In genomic region chr11:89065671-89066201, GRCh38 we compare ENCODE assay signal across 13 cellular contexts. TPM values are rescaled to one million over a fixed set of nuclear protein-coding genes. Genes with fewer than 3 reads are reported as not detected.
A peak's percentile ranks its signal among the peaks of the same experiment; 100 is the strongest.
DNase-seq lines count a peak whose midpoint lies in the region; ATAC-seq and TF ChIP-seq lines count a peak whose summit lies in the region.
"Not testable (repeated sequence)": the region's sequence is repeated elsewhere in the genome, so short reads cannot be mapped to it uniquely, and the experiment has no call there.
"Had no signal": no experiment of that assay in that cellular context is flagged by ENCODE, and none has a peak within 500 bp of the region (broad histone marks: within the 10 kb centered on the region; RNA-seq: fewer than 3 reads in every experiment).

Gene GRM5 (minus strand): TSS chr11:89065982. CDS start chr11:89047872, 18,110 bp downstream.

- not testable (repeated sequence) for H3K79me2 ChIP-seq in neural cell (replicated peaks; ENCODE audit: insufficient read depth, low read length)

- not testable (repeated sequence) for H3K36me3 ChIP-seq in NT2/D1 (ENCODE audit: insufficient read depth, insufficient read length, low read length); endodermal cell (ENCODE audit: control insufficient read depth, insufficient read depth, low read length); iPS-18a (ENCODE audit: control insufficient read depth, low read depth, low read length); neural cell (ENCODE audit: insufficient read depth, low read length)

- H3K4me1 ChIP-seq in NT2/D1 (ENCODE audit: insufficient read depth, insufficient read length); endodermal cell (ENCODE audit: control insufficient read depth, insufficient read depth, low read length); iPS-18a (ENCODE audit: control insufficient read depth, low read depth, low read length): not testable (repeated sequence)

- H3K9me3 Mint-ChIP-seq in endodermal cell; stimulated activated naive CD8-positive, alpha-beta T cell treated with anti-CD3 and anti-CD28 coated beads, Interleukin-15, amount 100 ng/mL, for 72 hours: not testable (repeated sequence)

- peak within 1 kb of the TSS; percentile 65 for H3K4me2 ChIP-seq in neural cell (ENCODE audit: low read length)

- peak within 1 kb of the TSS; percentile 55 for H3K27ac ChIP-seq in angular gyrus (ENCODE audit: low read depth, low read length)
- not testable (repeated sequence) for H3K27ac ChIP-seq in endodermal cell (ENCODE audit: low read depth, low read length); iPS-18a (ENCODE audit: low read length); neural cell (ENCODE audit: low read length)

- peaks cover 69% of the 10 kb centered on the region for H3K27me3 Mint-ChIP-seq in endodermal cell (ENCODE audit: insufficient read depth)
- H3K27me3 Mint-ChIP-seq in stimulated activated naive CD8-positive, alpha-beta T cell treated with anti-CD3 and anti-CD28 coated beads, Interleukin-15, amount 100 ng/mL, for 72 hours = peaks cover 57% of the 10 kb centered on the region

- not testable (repeated sequence) for H4K20me1 ChIP-seq in neural cell (ENCODE audit: insufficient read depth)

- 0 to 2% methylated on average over 1 to 43 of the region's 46 CpGs for WGBS in endodermal cell (ENCODE audit: insufficient coverage in 1 of 2, insufficient read length in 1 of 2), 2 experiments

- DNase-seq in Daoy (ENCODE audit: low read depth) (peak; percentile 8), NCI-H1105 (lab: John Stamatoyannopoulos, UW) (peak; percentile 58), NT2/D1 (ENCODE audit: low read depth, low spot score) (peak; percentile 8), endodermal cell (peak; percentile 81)
- DNase-seq in stimulated activated naive CD8-positive, alpha-beta T cell treated with anti-CD3 and anti-CD28 coated beads, Interleukin-15, amount 100 ng/mL, for 72 hours = not testable (repeated sequence)

- H3F3A ChIP-seq in neural cell (ENCODE audit: insufficient read depth, low read length, poor library complexity, severe bottlenecking) = not testable (repeated sequence)

- H3K36me3 Mint-ChIP-seq in endodermal cell (ENCODE audit: low read depth) = not testable (repeated sequence)

- TF ChIP-seq EP300 in neural cell (conservative IDR thresholded peaks at IDR 0.05; ENCODE audit: poor library complexity, severe bottlenecking) = peak; percentile 14

- peaks cover 33% of the 10 kb centered on the region for H3K27me3 ChIP-seq in NT2/D1 (ENCODE audit: insufficient read depth, insufficient read length)
- H3K27me3 ChIP-seq in endodermal cell (ENCODE audit: control insufficient read depth, insufficient read depth, low read length, poor library complexity, severe bottlenecking) = peaks cover 66% of the 10 kb centered on the region
- peaks cover 65% of the 10 kb centered on the region for H3K27me3 ChIP-seq in iPS-18a (ENCODE audit: control insufficient read depth, insufficient read depth, low read length)
- peaks cover 42% of the 10 kb centered on the region for H3K27me3 ChIP-seq in neural cell (ENCODE audit: insufficient read depth, low read depth, low read length)

- H3K4me3 ChIP-seq in NT2/D1 (ENCODE audit: insufficient read length, low read depth); endodermal cell (ENCODE audit: low read length): not testable (repeated sequence)
- peak within 1 kb of the TSS; percentile 39 for H3K4me3 ChIP-seq in iPS-18a (ENCODE audit: low read length)
- peak within 1 kb of the TSS; percentile 68 for H3K4me3 ChIP-seq in neural cell (ENCODE audit: low read length)

- peak within 1 kb of the TSS; percentile 37 for H3K4me3 Mint-ChIP-seq in endodermal cell
- peak within 1 kb of the TSS in 1 of 2 donors; percentile 32 for H3K4me3 Mint-ChIP-seq in stimulated activated naive CD8-positive, alpha-beta T cell treated with anti-CD3 and anti-CD28 coated beads, Interleukin-15, amount 100 ng/mL, for 72 hours

- not testable (repeated sequence) for H3K4me1 Mint-ChIP-seq in endodermal cell
- H3K4me1 Mint-ChIP-seq in stimulated activated naive CD8-positive, alpha-beta T cell treated with anti-CD3 and anti-CD28 coated beads, Interleukin-15, amount 100 ng/mL, for 72 hours = peaks cover 18% of the 10 kb centered on the region

- TF ChIP-seq CTCF in endodermal cell (conservative IDR thresholded peaks at IDR 0.05) = not testable (repeated sequence)
- peak; percentile 36 for TF ChIP-seq CTCF in neural cell (IDR thresholded peaks at IDR 0.05; ENCODE audit: poor library complexity, severe bottlenecking)

- H3K27ac Mint-ChIP-seq in endodermal cell = not testable (repeated sequence)
- peak within 1 kb of the TSS in 1 of 2 donors; percentile 64 for H3K27ac Mint-ChIP-seq in stimulated activated naive CD8-positive, alpha-beta T cell treated with anti-CD3 and anti-CD28 coated beads, Interleukin-15, amount 100 ng/mL, for 72 hours

- peak within 1 kb of the TSS; percentile 33 for H2AFZ ChIP-seq in neural cell (ENCODE audit: low read depth, low read length)

- peak; percentile 40 for ATAC-seq in stimulated activated naive CD8-positive, alpha-beta T cell treated with anti-CD3 and anti-CD28 coated beads, Interleukin-15, amount 100 ng/mL, for 72 hours

- not testable (repeated sequence) for H3K9me3 ChIP-seq in NT2/D1 (ENCODE audit: insufficient read depth, low read length); endodermal cell (ENCODE audit: control insufficient read depth, low read length); iPS-18a (ENCODE audit: control insufficient read depth, low read depth, low read length); neural cell (ENCODE audit: low read length)

- H3K9me2 ChIP-seq in neural cell (ENCODE audit: insufficient read depth, low read length) = not testable (repeated sequence)

- TF ChIP-seq RAD21 in neural cell (conservative IDR thresholded peaks at IDR 0.05) = peak; percentile 37

- not testable (repeated sequence) for H3K9ac ChIP-seq in NT2/D1 (ENCODE audit: insufficient read length, low read depth); endodermal cell (ENCODE audit: extremely low read depth, low read length, poor library complexity, severe bottlenecking); iPS-18a (ENCODE audit: low read length)
- H3K9ac ChIP-seq in neural cell (ENCODE audit: low read length) = peak within 1 kb of the TSS; percentile 54

TF ChIP-seq in neural cell, 6 proteins besides CTCF, POLR2A, EP300 and RAD21:
- TF ChIP-seq MXI1 (conservative IDR thresholded peaks at IDR 0.05; ENCODE audit: poor library complexity, severe bottlenecking) = peak; percentile 67
- TF ChIP-seq SMC3 (conservative IDR thresholded peaks at IDR 0.05; ENCODE audit: poor library complexity) = peak; percentile 35

RNA-seq across cellular contexts. Expression of gene GRM5, which starts in this region (rescaled TPM):
- not detected in 2 replicates for total RNA-seq in Daoy (2014; rRNA removed; shearing (Covaris generic))
- under 1 TPM; 0.07 to 0.09 TPM for total RNA-seq in endodermal cell
- polyA plus RNA-seq in endodermal cell (2013, experiment 1 of 2) = 0.07 TPM
- polyA plus RNA-seq in endodermal cell (2013, experiment 2 of 2) = 0.12 TPM
- polyA plus RNA-seq in neural cell = 11.8 and 11.9 TPM in 2 replicates
- polyA minus RNA-seq in neural cell = 58.2 and 65.5 TPM in 2 replicates
- total RNA-seq: activated CD4-positive, alpha-beta T cell treated with anti-CD3 and anti-CD28 coated beads, Interleukin-2, amount 10 ng/mL, durations not matched to agents 24 days and 14 days; CD4-positive, alpha-beta T cell; esophagus muscularis mucosa; PC-3; skeletal muscle tissue had no signal

Comparison
In these comparisons a context has a peak if more than half of its experiments do, and no peak if none do; other contexts are left out.
1. Peak in DNase-seq in Daoy; RNA of the gene not detected or under 1 TPM.
2. Peak in DNase-seq in endodermal cell; RNA of the gene not detected or under 1 TPM.